In genomic region chr4:106315968-106316772, GRCh38 we compare ENCODE assay signal across 8 cellular contexts. TPM values are rescaled to one million over a fixed set of nuclear protein-coding genes. Genes with fewer than 3 reads are reported as not detected.
A peak's percentile ranks its signal among the peaks of the same experiment; 100 is the strongest.
DNase-seq lines count a peak whose midpoint lies in the region; ATAC-seq, FAIRE-seq and TF ChIP-seq lines count a peak whose summit lies in the region.

AIMP1 (plus strand) TSS chr4:106316550; CDS start chr4:106325010, 8,460 bp downstream.
TBCK (minus strand) TSS chr4:106316209; CDS start chr4:106308960, 7,249 bp downstream.

- H3K9ac ChIP-seq in iPS-20b (ENCODE audit: low read depth, low read length), result peak within 1 kb of the TSS; percentile 93

- H3K4me3 ChIP-seq in AG04449 (ENCODE audit: low read depth, low read length), result peak within 1 kb of the TSS; percentile 91
- H3K4me3 ChIP-seq in bronchial epithelial cell (ENCODE audit: low read depth, low read length), result peak within 1 kb of the TSS; percentile 51
- peak within 1 kb of the TSS; percentile 86 for H3K4me3 ChIP-seq in iPS-20b (ENCODE audit: low read length)
- H3K4me3 ChIP-seq in skin epidermis, result peak within 1 kb of the TSS; percentile 71 to 85 (median 82)

- H3K4me1 ChIP-seq in iPS-20b (ENCODE audit: insufficient read depth, low read length), result peaks cover 5% of the 10 kb centered on the region; the same call in 1 of the 2 replicates

- ATAC-seq in GM18873 (IDR thresholded peaks at IDR 0.05; ENCODE audit: low FRiP score, unreplicated experiment) (peak; percentile 80), HG03135 (IDR thresholded peaks at IDR 0.05; ENCODE audit: unreplicated experiment) (peak; percentile 87)

- H3K27ac ChIP-seq in VCaP (peak within 1 kb of the TSS; percentile 97), iPS-20b (ENCODE audit: low read length) (peak within 1 kb of the TSS; percentile 80), skin epidermis (peak within 1 kb of the TSS; percentile 86 to 99 (median 96))

- no peak for FAIRE-seq in bronchial epithelial cell (lab: Jason Lieb, UNC)

- peaks cover 6% of the 10 kb centered on the region; the same call in 1 of the 2 replicates for H3K9me3 ChIP-seq in iPS-20b (ENCODE audit: insufficient read depth, low read depth, low read length)

- TF ChIP-seq CTCF in AG04449 (IDR thresholded peaks at IDR 0.05; ENCODE audit: insufficient read depth, low read length, missing control alignments) (no peak), VCaP (conservative IDR thresholded peaks at IDR 0.05) (no peak), bronchial epithelial cell (IDR thresholded peaks at IDR 0.05; ENCODE audit: insufficient read depth, low read length, severe bottlenecking) (no peak)

- H3K27me3 ChIP-seq in bronchial epithelial cell (ENCODE audit: control insufficient read depth, insufficient read depth, low read length), result no peaks in the 10 kb centered on the region
- H3K27me3 ChIP-seq in iPS-20b (ENCODE audit: insufficient read depth, low read length), result no peaks in the 10 kb centered on the region

- CTCF ChIA-PET in AG04449 (lab: Yijun Ruan, JAX), result interaction anchor here (0.7 to 1.3 kb wide), 3 partner anchors 12 to 375 kb away, joined by 3 to 5 read pairs (median 4); no protein-coding TSS in a partner anchor

- peak; percentile 44 for DNase-seq in AG04449 (ENCODE audit: low read depth, low spot score)
- peak; percentile 71 for DNase-seq in NCI-H2196 (lab: John Stamatoyannopoulos, UW; ENCODE audit: unreplicated experiment)
- DNase-seq in bronchial epithelial cell (ENCODE audit: low read depth), result peak; percentile 76

- POLR2A ChIA-PET in AG04449 (lab: Yijun Ruan, JAX), result interaction anchor here (0.6 to 1.2 kb wide), 3 partner anchors 11 to 693 kb away, joined by 3 read pairs; no protein-coding TSS in a partner anchor

- H3K36me3 ChIP-seq in bronchial epithelial cell (ENCODE audit: control insufficient read depth, insufficient read depth, low read length) (no peaks in the 10 kb centered on the region), iPS-20b (ENCODE audit: insufficient read depth, low read depth, low read length) (no peaks in the 10 kb centered on the region)

RNA-seq across cellular contexts. Expression of gene AIMP1, which starts in this region (rescaled TPM):
- 26.0 and 27.4 TPM in 2 replicates for total RNA-seq in bronchial epithelial cell

RNA-seq across cellular contexts. Expression of gene TBCK, which starts in this region (rescaled TPM):
- 16.3 and 26.1 TPM in 2 replicates for total RNA-seq in bronchial epithelial cell

Comparison
In these comparisons a context has a peak if more than half of its experiments do, and no peak if none do; other contexts are left out.
1. Peak in every context shown above with its lines: DNase-seq, ATAC-seq, H3K4me3 ChIP-seq and H3K27ac ChIP-seq.